In the genomic region with DNA sequence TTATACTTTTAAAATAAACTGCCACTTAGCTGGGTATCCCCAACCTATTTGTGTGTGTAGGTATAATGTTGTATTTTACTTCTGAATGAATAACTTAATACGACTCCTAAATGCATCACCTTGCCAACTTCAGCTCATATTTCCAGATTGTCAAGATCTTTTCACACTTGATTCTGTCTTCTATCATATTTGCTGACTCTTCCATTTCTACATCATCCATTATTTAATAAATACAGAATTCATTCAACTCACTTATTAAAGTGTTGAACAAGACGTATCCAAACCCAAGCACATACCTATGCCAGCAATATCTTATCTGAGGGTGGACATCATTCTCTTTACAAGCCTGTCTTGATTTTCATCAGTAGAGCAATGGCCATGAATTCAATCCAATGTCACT, we compare ENCODE assay signal across 24 cellular contexts.
A peak's percentile ranks its signal among the peaks of the same experiment; 100 is the strongest.
DNase-seq lines count a peak whose midpoint lies in the region; ATAC-seq, FAIRE-seq and TF ChIP-seq lines count a peak whose summit lies in the region.
"Had no signal": no experiment of that assay in that cellular context is flagged by ENCODE, and none has a peak within 500 bp of the region (broad histone marks: within the 10 kb centered on the region; RNA-seq: fewer than 3 reads in every experiment).

No MANE protein-coding gene starts in this region.

- H3K27me3 ChIP-seq in HepG2 (ENCODE audit: control insufficient read depth in 1 of 2, insufficient read depth in 2 of 2, low read length in 2 of 2) (no peaks in the 10 kb centered on the region), right lobe of liver (peaks cover 0 to 3% of the 10 kb centered on the region in 2 donors), K562 (ENCODE audit: control insufficient read depth in 2 of 2, insufficient read depth in 2 of 2, low read length in 2 of 2) (no peaks in the 10 kb centered on the region), upper lobe of left lung (no peaks in the 10 kb centered on the region)
- H3K27me3 ChIP-seq: BE2C, BLaER1 had no signal

- no peak overlapping the region for H3K4me3 ChIP-seq in HepG2 (replicated peaks in 1 of 3; ENCODE audit: insufficient read depth in 1 of 3, low read depth in 2 of 3, low read length in 3 of 3)
- H3K4me3 ChIP-seq in right lobe of liver, result no peak overlapping the region
- no peak overlapping the region for H3K4me3 ChIP-seq in K562
- no peak overlapping the region for H3K4me3 ChIP-seq in upper lobe of left lung
- H3K4me3 ChIP-seq: BLaER1, GM12878 had no signal

- TF ChIP-seq RAD21 in HepG2 (CRISPR knock-in tag; IDR thresholded peaks at IDR 0.05), result no peak
- no peak for TF ChIP-seq RAD21 in K562 (CRISPR knock-in tag; conservative IDR thresholded peaks at IDR 0.05 in 1 of 2, IDR thresholded peaks at IDR 0.05 in 1 of 2)

- POLR2A ChIA-PET in HepG2 (lab: Yijun Ruan, JAX) (no interaction called here), K562 (lab: Yijun Ruan, JAX) (no interaction called here)

- no peaks in the 10 kb centered on the region for H4K20me1 ChIP-seq in HepG2 (ENCODE audit: insufficient read depth, low read length)
- no peaks in the 10 kb centered on the region for H4K20me1 ChIP-seq in K562 (replicated peaks; ENCODE audit: control insufficient read depth, insufficient read depth, low read length)
- H4K20me1 ChIP-seq: BLaER1 had no signal

- no peaks in the 10 kb centered on the region for H3K9me3 ChIP-seq in HepG2 (ENCODE audit: low read length)
- H3K9me3 ChIP-seq in right lobe of liver, result no peaks in the 10 kb centered on the region
- H3K9me3 ChIP-seq in K562 (replicated peaks; ENCODE audit: control insufficient read depth, insufficient read depth, low read depth, low read length), result no peaks in the 10 kb centered on the region
- no peaks in the 10 kb centered on the region for H3K9me3 ChIP-seq in upper lobe of left lung
- H3K9me3 ChIP-seq: BE2C, BLaER1 had no signal

- TF ChIP-seq CTCF in HepG2 (CRISPR knock-in tag; IDR thresholded peaks at IDR 0.05) (no peak), right lobe of liver (IDR thresholded peaks at IDR 0.05) (no peak), K562 (IDR thresholded peaks at IDR 0.05 in 2 of 3, conservative IDR thresholded peaks at IDR 0.05 in 1 of 3; ENCODE audit: insufficient read depth in 2 of 3, low read depth in 1 of 3, low read length in 3 of 3) (no peak), upper lobe of left lung (IDR thresholded peaks at IDR 0.05) (no peak)

- DNase-seq in HepG2 (ENCODE audit: low spot score), result no peak
- no peak for DNase-seq in right lobe of liver
- no peak for DNase-seq in K562 (ENCODE audit: extremely low read depth in 1 of 4, low spot score in 3 of 4)
- DNase-seq in upper lobe of left lung, result no peak
- DNase-seq: ACHN; BE2C; C1 segment of cervical spinal cord; CD4-positive, alpha-beta memory T cell; CD4-positive, CD25-positive, alpha-beta regulatory T cell; CD8-positive, alpha-beta memory T cell; COR-L47; DMS 273 treated with DMSO at 0.1 percent for 48 hours; DMS153; DMS53; DMS79; DND-41; EL; GDM1 had no signal

- no peaks in the 10 kb centered on the region for H3K9me1 ChIP-seq in K562 (ENCODE audit: control insufficient read depth, insufficient read depth, low read length)

- no peak for TF ChIP-seq POLR2A in HepG2 (IDR thresholded peaks at IDR 0.05; ENCODE audit: insufficient read depth in 1 of 2, low read depth in 2 of 2, low read length in 2 of 2)
- no peak for TF ChIP-seq POLR2A in right lobe of liver (IDR thresholded peaks at IDR 0.05)
- no peak for TF ChIP-seq POLR2A in K562 (conservative IDR thresholded peaks at IDR 0.05)
- no peak for TF ChIP-seq POLR2A in upper lobe of left lung (IDR thresholded peaks at IDR 0.05)

- intact Hi-C loops in HepG2 (cut with micrococcal nuclease; ENCODE audit: unreplicated experiment), result no loop called here
- intact Hi-C loops in right lobe of liver (cut with DNase I), result no loop called here
- intact Hi-C loops in K562 (cut with micrococcal nuclease), result no loop called here

- H2AFZ ChIP-seq in HepG2 (ENCODE audit: low read length) (no peak overlapping the region), K562 (ENCODE audit: low read depth, low read length) (no peak overlapping the region)

- TF ChIP-seq EP300 in HepG2 (IDR thresholded peaks at IDR 0.05; ENCODE audit: low read depth in 2 of 2, low read length in 2 of 2) (no peak), HepG2 (CRISPR knock-in tag; IDR thresholded peaks at IDR 0.05; ENCODE audit: borderline replicate concordance) (no peak), K562 (IDR thresholded peaks at IDR 0.05; ENCODE audit: low read length) (no peak), upper lobe of left lung (IDR thresholded peaks at IDR 0.05) (no peak)

- H3K4me1 ChIP-seq in HepG2 (ENCODE audit: insufficient read depth, low read length) (no peaks in the 10 kb centered on the region), right lobe of liver (no peaks in the 10 kb centered on the region), K562 (replicated peaks in 1 of 2; ENCODE audit: control insufficient read depth in 2 of 2, insufficient read depth in 2 of 2, low read length in 2 of 2) (no peaks in the 10 kb centered on the region), upper lobe of left lung (no peaks in the 10 kb centered on the region)
- H3K4me1 ChIP-seq: BE2C, BLaER1 had no signal

- no peaks in the 10 kb centered on the region for H3K79me2 ChIP-seq in HepG2 (ENCODE audit: insufficient read depth, low read length)
- H3K79me2 ChIP-seq in K562 (ENCODE audit: control insufficient read depth, insufficient read depth, low read length), result no peaks in the 10 kb centered on the region

- CTCF ChIA-PET in HepG2 (lab: Yijun Ruan, JAX; ENCODE audit: low intra/inter-chr PET ratio, low total read pairs), result no interaction called here
- CTCF ChIA-PET in K562 (lab: Yijun Ruan, JAX; ENCODE audit: low intra/inter-chr PET ratio), result no interaction called here

- ATAC-seq in HepG2 (no peak), right lobe of liver (no peak), K562 (no peak), upper lobe of left lung (ENCODE audit: low FRiP score in 2 of 2) (no peak), GM21360 (IDR thresholded peaks at IDR 0.05; ENCODE audit: unreplicated experiment) (no peak)
- ATAC-seq: GM12878 had no signal

- 4% methylated on average over 2 of the region's 2 CpGs for WGBS in HepG2 (ENCODE audit: low lambda C conversion rate)
- WGBS in right lobe of liver (ENCODE audit: insufficient coverage, low coverage, low lambda C conversion rate, missing lambda C conversion rate), result 55% methylated on average over 2 of the region's 2 CpGs
- 0% methylated on average over 2 of the region's 2 CpGs for WGBS in K562 (ENCODE audit: insufficient coverage, low coverage, missing lambda C conversion rate)
- WGBS in upper lobe of left lung, 2 donors, result 67 to 79% methylated on average over 2 of the region's 2 CpGs

- H3K9ac ChIP-seq in HepG2 (ENCODE audit: insufficient read depth, low read depth, low read length) (no peak overlapping the region), K562 (ENCODE audit: insufficient read depth in 1 of 2, low read depth in 2 of 2, low read length in 2 of 2) (no peak overlapping the region)
- H3K9ac ChIP-seq: BLaER1 had no signal

- no peak overlapping the region for H3K4me2 ChIP-seq in HepG2 (ENCODE audit: low read depth, low read length)
- H3K4me2 ChIP-seq in K562 (ENCODE audit: insufficient read depth, low read length), result no peak overlapping the region
- H3K4me2 ChIP-seq: BLaER1 had no signal

- BruUV-seq in HepG2 (replicated peaks; lab: Mats Ljungman, UMichigan), result no TSS peak
- no TSS peak for BruUV-seq in K562 (replicated peaks; lab: Mats Ljungman, UMichigan)

- no peak overlapping the region for H3K27ac ChIP-seq in HepG2 (ENCODE audit: extremely low read length, insufficient read depth, low read length)
- no peak overlapping the region for H3K27ac ChIP-seq in right lobe of liver
- no peak overlapping the region for H3K27ac ChIP-seq in K562 (ENCODE audit: extremely low read depth, low read depth, low read length)
- no peak overlapping the region for H3K27ac ChIP-seq in upper lobe of left lung
- H3K27ac ChIP-seq: 22Rv1, BLaER1 had no signal

- FAIRE-seq in HepG2 (lab: Jason Lieb, UNC) (no peak), K562 (lab: Jason Lieb, UNC) (no peak)
- FAIRE-seq: GM12878, GM12892, GM18507 had no signal

- H3K36me3 ChIP-seq in HepG2 (replicated peaks in 1 of 2; ENCODE audit: control insufficient read depth in 1 of 2, insufficient read depth in 2 of 2, low read length in 2 of 2) (no peaks in the 10 kb centered on the region), right lobe of liver (no peaks in the 10 kb centered on the region), K562 (ENCODE audit: control insufficient read depth, insufficient read depth, low read length) (no peaks in the 10 kb centered on the region), upper lobe of left lung (no peaks in the 10 kb centered on the region)
- H3K36me3 ChIP-seq: BE2C, BLaER1 had no signal

- in situ Hi-C loops in HepG2 (cut with HindIII; ENCODE audit: extremely low pct_ligation_motif_present, low pct_unique_long_range_greater_than_20kb) (no loop called here), K562 (cut with MboI) (no loop called here)

TF ChIP-seq in HepG2, 621 proteins besides CTCF, POLR2A, EP300 and RAD21 (continues in another document):
- TF ChIP-seq ZNF619 (CRISPR knock-in tag; IDR thresholded peaks at IDR 0.05) (no peak), SAFB2 (CRISPR knock-in tag; IDR thresholded peaks at IDR 0.05; ENCODE audit: borderline replicate concordance, low read depth) (no peak), MAFF (IDR thresholded peaks at IDR 0.05; ENCODE audit: low read depth, low read length) (peak; percentile 51; the same call in 1 of the 2 replicates), KMT2A (CRISPR knock-in tag; IDR thresholded peaks at IDR 0.05) (no peak), ZBTB20 (CRISPR knock-in tag; IDR thresholded peaks at IDR 0.05; ENCODE audit: borderline replicate concordance, low read depth) (no peak), RAD51 (IDR thresholded peaks at IDR 0.05; ENCODE audit: borderline replicate concordance) (no peak), ZNF672 (CRISPR knock-in tag; IDR thresholded peaks at IDR 0.05) (no peak)

TF ChIP-seq in K562, 482 proteins besides CTCF, POLR2A, EP300 and RAD21:
- TF ChIP-seq, protein P1, sequence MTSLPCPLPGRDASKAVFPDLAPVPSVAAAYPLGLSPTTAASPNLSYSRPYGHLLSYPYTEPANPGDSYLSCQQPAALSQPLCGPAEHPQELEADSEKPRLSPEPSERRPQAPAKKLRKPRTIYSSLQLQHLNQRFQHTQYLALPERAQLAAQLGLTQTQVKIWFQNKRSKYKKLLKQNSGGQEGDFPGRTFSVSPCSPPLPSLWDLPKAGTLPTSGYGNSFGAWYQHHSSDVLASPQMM (CRISPR knock-in tag; IDR thresholded peaks at IDR 0.05), result no peak
- peak; percentile 57; the same call in 1 of the 2 replicates for TF ChIP-seq ZNF316 (IDR thresholded peaks at IDR 0.05)
- TF ChIP-seq HMGN3 (IDR thresholded peaks at IDR 0.05; ENCODE audit: borderline replicate concordance, extremely low read depth, insufficient read length, low read depth, low read length), result no peak
- peak; percentile 18; the same call in 1 of the 2 replicates for TF ChIP-seq MAFF (IDR thresholded peaks at IDR 0.05; ENCODE audit: low read length)
- TF ChIP-seq ZKSCAN1 (IDR thresholded peaks at IDR 0.05; ENCODE audit: low read depth, low read length), result no peak
- TF ChIP-seq NFXL1 (CRISPR knock-in tag; IDR thresholded peaks at IDR 0.05), result no peak
- TF ChIP-seq NELFE (IDR thresholded peaks at IDR 0.05; ENCODE audit: insufficient read depth, insufficient read length), result no peak
- no peak for TF ChIP-seq NFE2L1 (tag; IDR thresholded peaks at IDR 0.05; ENCODE audit: borderline replicate concordance, low read depth)

Comparison
In these comparisons a context has a peak if more than half of its experiments do, and no peak if none do; other contexts are left out.
1. Of the 241 proteins assayed by ChIP-seq in both HepG2 and K562: peak only in HepG2: MAFK; only in K562: none; in both: MAFF; in neither: 239.